In genomic region chr13:92591117-92591516, GRCh38 we compare ENCODE assay signal across 23 cellular contexts.
A peak's percentile ranks its signal among the peaks of the same experiment; 100 is the strongest.
DNase-seq lines count a peak whose midpoint lies in the region; ATAC-seq, FAIRE-seq and TF ChIP-seq lines count a peak whose summit lies in the region.
"Had no signal": no experiment of that assay in that cellular context is flagged by ENCODE, and none has a peak within 500 bp of the region (broad histone marks: within the 10 kb centered on the region; RNA-seq: fewer than 3 reads in every experiment).

No MANE protein-coding gene starts in this region.

- H3K9me3 Mint-ChIP-seq in MCF 10A (ENCODE audit: unreplicated experiment), result peaks cover 6% of the 10 kb centered on the region

- no peak for TF ChIP-seq POLR2A in K562 (conservative IDR thresholded peaks at IDR 0.05)

- H3K9ac ChIP-seq in mammary epithelial cell (ENCODE audit: insufficient read depth, low read length) (no peak overlapping the region), K562 (ENCODE audit: insufficient read depth in 1 of 2, low read depth in 2 of 2, low read length in 2 of 2) (no peak overlapping the region)
- H3K9ac ChIP-seq: BLaER1 had no signal

- H3K79me2 ChIP-seq in mammary epithelial cell (ENCODE audit: insufficient read depth, low read length) (no peaks in the 10 kb centered on the region), K562 (ENCODE audit: control insufficient read depth, insufficient read depth, low read length) (no peaks in the 10 kb centered on the region)

- no peaks in the 10 kb centered on the region for H4K20me1 ChIP-seq in mammary epithelial cell (ENCODE audit: insufficient read depth, low read length)
- H4K20me1 ChIP-seq in K562 (replicated peaks; ENCODE audit: control insufficient read depth, insufficient read depth, low read length), result no peaks in the 10 kb centered on the region
- H4K20me1 ChIP-seq: BLaER1 had no signal

- DNase-seq in MCF 10A (ENCODE audit: unreplicated experiment) (no peak), mammary epithelial cell (no peak), K562 (ENCODE audit: extremely low read depth in 1 of 4, low spot score in 3 of 4) (no peak), cerebellum (ENCODE audit: low spot score) (no peak)
- DNase-seq in stimulated activated CD4-positive, alpha-beta T cell treated with anti-CD3 and anti-CD28 coated beads, Interleukin-4, amount 100 ng/mL, for 1 hour, result no peak
- DNase-seq: 8988T; ACHN; BE2C; C1 segment of cervical spinal cord; CD4-positive, alpha-beta memory T cell; CD4-positive, CD25-positive, alpha-beta regulatory T cell; CD8-positive, alpha-beta memory T cell; COR-L47; DMS 273 treated with DMSO at 0.1 percent for 48 hours; DND-41; EL; GF-D8 had no signal

- no peak for TF ChIP-seq EP300 in K562 (IDR thresholded peaks at IDR 0.05; ENCODE audit: low read length)

- TF ChIP-seq CTCF in MCF 10A (IDR thresholded peaks at IDR 0.05; ENCODE audit: unreplicated experiment) (no peak), mammary epithelial cell (conservative IDR thresholded peaks at IDR 0.05 in 1 of 2, IDR thresholded peaks at IDR 0.05 in 1 of 2; ENCODE audit: extremely low read depth in 1 of 2, insufficient read depth in 1 of 2, low read depth in 1 of 2, low read length in 2 of 2) (no peak), K562 (IDR thresholded peaks at IDR 0.05 in 2 of 3, conservative IDR thresholded peaks at IDR 0.05 in 1 of 3; ENCODE audit: insufficient read depth in 2 of 3, low read depth in 1 of 3, low read length in 3 of 3) (no peak)

- ATAC-seq in K562, result no peak

- H3K4me3 Mint-ChIP-seq in MCF 10A (ENCODE audit: unreplicated experiment), result no peak overlapping the region
- H3K4me3 Mint-ChIP-seq: CD14-positive monocyte; CD4-positive, CD25-positive, alpha-beta regulatory T cell; CD8-positive, alpha-beta memory T cell had no signal

- H3K27me3 ChIP-seq in mammary epithelial cell (ENCODE audit: insufficient read depth, low read length) (no peaks in the 10 kb centered on the region), K562 (ENCODE audit: control insufficient read depth in 2 of 2, insufficient read depth in 2 of 2, low read length in 2 of 2) (no peaks in the 10 kb centered on the region)
- H3K27me3 ChIP-seq: BE2C, BLaER1 had no signal

- H3K4me3 ChIP-seq in mammary epithelial cell (replicated peaks in 1 of 3; ENCODE audit: insufficient read depth in 1 of 3, low read depth in 2 of 3, low read length in 3 of 3) (no peak overlapping the region), K562 (no peak overlapping the region)
- H3K4me3 ChIP-seq: BLaER1 had no signal

- dilution Hi-C loops in mammary epithelial cell (cut with HindIII; ENCODE audit: low sequenced_read_pairs), result no loop called here

- H3K4me1 Mint-ChIP-seq in MCF 10A (ENCODE audit: insufficient read depth, unreplicated experiment), result peaks cover 13% of the 10 kb centered on the region
- H3K4me1 Mint-ChIP-seq: CD14-positive monocyte; CD4-positive, alpha-beta memory T cell; CD4-positive, CD25-positive, alpha-beta regulatory T cell; CD8-positive, alpha-beta memory T cell had no signal

- H3K9me3 ChIP-seq in mammary epithelial cell (replicated peaks; ENCODE audit: insufficient read depth, low read length) (no peaks in the 10 kb centered on the region), K562 (replicated peaks; ENCODE audit: control insufficient read depth, insufficient read depth, low read depth, low read length) (peaks cover 8% of the 10 kb centered on the region; the same call in 1 of the 2 replicates)
- H3K9me3 ChIP-seq: BE2C, BLaER1 had no signal

- H3K27ac ChIP-seq in mammary epithelial cell (ENCODE audit: insufficient read depth, low read depth, low read length) (no peak overlapping the region), K562 (ENCODE audit: extremely low read depth, low read depth, low read length) (no peak overlapping the region)
- H3K27ac ChIP-seq: BLaER1 had no signal

- CTCF ChIA-PET in MCF 10A (lab: Yijun Ruan, JAX) (no interaction called here), mammary epithelial cell (lab: Charles Lee; ENCODE audit: low non-redundant PET) (no interaction called here), K562 (lab: Yijun Ruan, JAX; ENCODE audit: low intra/inter-chr PET ratio) (no interaction called here)

- BruUV-seq in MCF 10A (replicated peaks; lab: Mats Ljungman, UMichigan), result no TSS peak
- no TSS peak for BruUV-seq in mammary epithelial cell (replicated peaks; lab: Mats Ljungman, UMichigan)
- no TSS peak for BruUV-seq in K562 (replicated peaks; lab: Mats Ljungman, UMichigan)

- 49% methylated on average over 5 of the region's 5 CpGs for WGBS in mammary epithelial cell (ENCODE audit: low coverage, missing lambda C conversion rate)
- under 1% methylated on average over 5 of the region's 5 CpGs for WGBS in K562 (ENCODE audit: insufficient coverage, low coverage, missing lambda C conversion rate)

- in situ Hi-C loops in mammary epithelial cell (cut with MboI; ENCODE audit: low sequenced_read_pairs in 2 of 2), result no loop called here
- in situ Hi-C loops in K562 (cut with MboI), result no loop called here

- intact Hi-C loops in MCF 10A (cut with micrococcal nuclease) (no loop called here), mammary epithelial cell (cut with micrococcal nuclease) (no loop called here), K562 (cut with micrococcal nuclease) (no loop called here)

- no peaks in the 10 kb centered on the region for H3K36me3 Mint-ChIP-seq in MCF 10A (ENCODE audit: insufficient read depth, unreplicated experiment)
- H3K36me3 Mint-ChIP-seq: CD14-positive monocyte; CD4-positive, alpha-beta memory T cell; CD4-positive, CD25-positive, alpha-beta regulatory T cell; CD8-positive, alpha-beta memory T cell had no signal

- H3K4me1 ChIP-seq in mammary epithelial cell (ENCODE audit: insufficient read depth, low read length) (no peaks in the 10 kb centered on the region), K562 (replicated peaks in 1 of 2; ENCODE audit: control insufficient read depth in 2 of 2, insufficient read depth in 2 of 2, low read length in 2 of 2) (no peaks in the 10 kb centered on the region)
- H3K4me1 ChIP-seq: BE2C, BLaER1 had no signal

- H3K36me3 ChIP-seq in mammary epithelial cell (ENCODE audit: insufficient read depth, low read length), result no peaks in the 10 kb centered on the region
- H3K36me3 ChIP-seq in K562 (ENCODE audit: control insufficient read depth, insufficient read depth, low read length), result no peaks in the 10 kb centered on the region
- H3K36me3 ChIP-seq: BE2C, BLaER1 had no signal

- FAIRE-seq in K562 (lab: Jason Lieb, UNC), result no peak
- FAIRE-seq: A204.1, G401.6, GM12891, GM19239 had no signal

- no peak overlapping the region for H3K4me2 ChIP-seq in mammary epithelial cell (ENCODE audit: insufficient read depth, low read depth, low read length)
- no peak overlapping the region for H3K4me2 ChIP-seq in K562 (ENCODE audit: insufficient read depth, low read length)
- H3K4me2 ChIP-seq: BLaER1 had no signal

- H3K9me1 ChIP-seq in K562 (ENCODE audit: control insufficient read depth, insufficient read depth, low read length), result no peaks in the 10 kb centered on the region

- H3K27me3 Mint-ChIP-seq in MCF 10A (ENCODE audit: insufficient read depth, unreplicated experiment), result no peaks in the 10 kb centered on the region
- H3K27me3 Mint-ChIP-seq: CD4-positive, alpha-beta memory T cell; CD4-positive, CD25-positive, alpha-beta regulatory T cell; CD8-positive, alpha-beta memory T cell had no signal

- TF ChIP-seq RAD21 in K562 (CRISPR knock-in tag; conservative IDR thresholded peaks at IDR 0.05 in 1 of 2, IDR thresholded peaks at IDR 0.05 in 1 of 2), result no peak

- POLR2A ChIA-PET in MCF 10A (lab: Yijun Ruan, JAX) (no interaction called here), K562 (lab: Yijun Ruan, JAX) (interaction anchor here (1.6 kb wide), 1 partner anchor 10 kb away, joined by 5 read pairs; no protein-coding TSS in a partner anchor)

- no peak overlapping the region for H2AFZ ChIP-seq in mammary epithelial cell (ENCODE audit: low read depth, low read length)
- H2AFZ ChIP-seq in K562 (ENCODE audit: low read depth, low read length), result no peak overlapping the region

- peak overlapping the region; percentile 62 for H3K27ac Mint-ChIP-seq in MCF 10A (ENCODE audit: low read depth, unreplicated experiment)
- H3K27ac Mint-ChIP-seq: CD14-positive monocyte; CD4-positive, alpha-beta memory T cell; CD4-positive, CD25-positive, alpha-beta regulatory T cell; CD8-positive, alpha-beta memory T cell had no signal

TF ChIP-seq in K562, 482 proteins besides CTCF, POLR2A, EP300 and RAD21 (continues in another document):
- TF ChIP-seq ZNF408 (CRISPR knock-in tag; IDR thresholded peaks at IDR 0.05; ENCODE audit: low read depth), result peak; percentile 73; the same call in 1 of the 2 replicates
- TF ChIP-seq ZNF41 (CRISPR knock-in tag; conservative IDR thresholded peaks at IDR 0.05), result no peak
- TF ChIP-seq ZNF174 (CRISPR knock-in tag; IDR thresholded peaks at IDR 0.05), result 0 out of 2 replicates have a peak, but pooled peaks have one; percentile 20
- TF ChIP-seq ZNF586 (CRISPR knock-in tag; conservative IDR thresholded peaks at IDR 0.05), result peak; percentile 57; the same call in 1 of the 2 replicates
- TF ChIP-seq ZNF57 (CRISPR knock-in tag; IDR thresholded peaks at IDR 0.05), result 0 out of 2 replicates have a peak, but pooled peaks have one; percentile 46
- no peak for TF ChIP-seq THAP7 (CRISPR knock-in tag; IDR thresholded peaks at IDR 0.05)
- 0 out of 2 replicates have a peak, but pooled peaks have one; percentile 18 for TF ChIP-seq ZKSCAN3 (CRISPR knock-in tag; IDR thresholded peaks at IDR 0.05)
- no peak for TF ChIP-seq ARID1B (IDR thresholded peaks at IDR 0.05)
